ENCODE assay signal across 16 cellular contexts in the genomic region with DNA sequence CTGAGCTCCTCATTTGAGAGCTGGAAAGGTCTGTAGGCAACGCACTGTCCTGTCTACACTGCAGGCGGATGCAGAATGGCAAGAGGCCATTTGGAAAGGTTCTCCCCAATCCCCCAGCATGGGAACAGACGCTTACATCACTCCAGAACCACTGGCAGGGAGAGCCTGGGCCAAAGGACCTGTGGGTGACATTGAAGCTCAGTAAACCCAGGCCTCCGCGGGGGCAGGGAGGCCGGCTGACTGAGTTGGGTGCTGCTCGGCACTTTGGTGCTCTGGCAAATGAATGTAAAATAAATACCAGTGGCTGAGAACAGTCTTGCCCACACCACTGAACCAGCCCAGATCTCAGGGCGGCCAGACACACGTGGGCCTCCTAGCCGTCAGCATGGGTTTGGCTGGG. TPM values are rescaled to one million over a fixed set of nuclear protein-coding genes. Genes with fewer than 3 reads are reported as not detected.
A peak's percentile ranks its signal among the peaks of the same experiment; 100 is the strongest.
DNase-seq lines count a peak whose midpoint lies in the region; ATAC-seq, FAIRE-seq and TF ChIP-seq lines count a peak whose summit lies in the region.
"Had no signal": no experiment of that assay in that cellular context is flagged by ENCODE, and none has a peak within 500 bp of the region (broad histone marks: within the 10 kb centered on the region; RNA-seq: fewer than 3 reads in every experiment).

No MANE protein-coding gene starts in this region.

- H3K79me2 ChIP-seq in HepG2 (ENCODE audit: insufficient read depth, low read length) = no peaks in the 10 kb centered on the region
- H3K79me2 ChIP-seq in osteoblast (ENCODE audit: insufficient read depth, low read length) = peaks cover 52% of the 10 kb centered on the region

- DNase-seq in right lobe of liver (peak in 1 of 3 donors; percentile 86), HepG2 (ENCODE audit: low spot score) (no peak), left ventricle myocardium superior (peak; percentile 63), osteoblast (ENCODE audit: insufficient read length, low spot score, missing footprints) (peak; percentile 77), NCI-H146 treated with DMSO at 0.1 percent for 48 hours (lab: John Stamatoyannopoulos, UW; ENCODE audit: unreplicated experiment) (no peak), adrenal gland (no peak)
- DNase-seq: 8988T; Calu3; CD8-positive, alpha-beta T cell; DMS79 treated with DMSO at 0.1 percent for 48 hours; GF-D8; HCEC 1CT had no signal

- peaks cover 0 to 9% (median 0%) of the 10 kb centered on the region in 4 donors for H3K4me1 ChIP-seq in right lobe of liver
- peaks cover 4% of the 10 kb centered on the region for H3K4me1 ChIP-seq in HepG2 (ENCODE audit: insufficient read depth, low read length)
- no peaks in the 10 kb centered on the region for H3K4me1 ChIP-seq in osteoblast (ENCODE audit: insufficient read depth, low read length)
- peaks cover 11 to 18% of the 10 kb centered on the region in 2 donors for H3K4me1 ChIP-seq in adrenal gland (replicated peaks in 1 of 2)

- H3K4me3 ChIP-seq in right lobe of liver (no peak overlapping the region), HepG2 (replicated peaks in 1 of 3; ENCODE audit: insufficient read depth in 1 of 3, low read depth in 2 of 3, low read length in 3 of 3) (no peak overlapping the region), osteoblast (ENCODE audit: insufficient read depth, low read length) (no peak overlapping the region), adrenal gland (no peak overlapping the region)
- H3K4me3 ChIP-seq: BLaER1 treated with 17β-estradiol and CSF1 and Interleukin-3, amounts not matched to agents 10 nM and 100 nM; GM23338 had no signal

- no peak for TF ChIP-seq CTCF in right lobe of liver (IDR thresholded peaks at IDR 0.05)
- TF ChIP-seq CTCF in HepG2 (CRISPR knock-in tag; IDR thresholded peaks at IDR 0.05) = no peak
- TF ChIP-seq CTCF in osteoblast (IDR thresholded peaks at IDR 0.05; ENCODE audit: extremely low read depth, low read depth, low read length) = no peak
- TF ChIP-seq CTCF in adrenal gland (IDR thresholded peaks at IDR 0.05) = no peak

- ATAC-seq in right lobe of liver (peak in 3 of 4 donors; percentile 13 to 78 (median 47)), HepG2 (no peak), left ventricle myocardium superior (peak; percentile 85), HG02610 (IDR thresholded peaks at IDR 0.05; ENCODE audit: unreplicated experiment) (no peak)
- ATAC-seq: CD8-positive, alpha-beta T cell; GM23338 had no signal

- intact Hi-C loops in right lobe of liver (cut with DNase I) = no loop called here
- intact Hi-C loops in HepG2 (cut with micrococcal nuclease; ENCODE audit: unreplicated experiment) = no loop called here
- intact Hi-C loops in left ventricle myocardium superior (cut with micrococcal nuclease) = no loop called here
- intact Hi-C loops in adrenal gland (cut with DNase I) = no loop called here

- H4K20me1 ChIP-seq in HepG2 (ENCODE audit: insufficient read depth, low read length) (no peaks in the 10 kb centered on the region), osteoblast (ENCODE audit: insufficient read depth, low read length) (peaks cover 17% of the 10 kb centered on the region)

- no peaks in the 10 kb centered on the region for H3K27me3 ChIP-seq in right lobe of liver
- H3K27me3 ChIP-seq in HepG2 (ENCODE audit: control insufficient read depth in 1 of 2, insufficient read depth in 2 of 2, low read length in 2 of 2) = no peaks in the 10 kb centered on the region
- H3K27me3 ChIP-seq in osteoblast (ENCODE audit: insufficient read depth, low read length) = no peaks in the 10 kb centered on the region
- H3K27me3 ChIP-seq in adrenal gland = no peaks in the 10 kb centered on the region
- H3K27me3 ChIP-seq: BLaER1 treated with 17β-estradiol and CSF1 and Interleukin-3, amounts not matched to agents 10 nM and 100 nM had no signal

- H3K36me3 ChIP-seq in right lobe of liver (peaks cover 0 to 75% (median 36%) of the 10 kb centered on the region in 4 donors), HepG2 (replicated peaks in 1 of 2; ENCODE audit: control insufficient read depth in 1 of 2, insufficient read depth in 2 of 2, low read length in 2 of 2) (peaks cover 47 to 84% of the 10 kb centered on the region in 2 experiments), osteoblast (ENCODE audit: insufficient read depth, low read length) (peaks cover 80% of the 10 kb centered on the region), adrenal gland (replicated peaks in 1 of 2) (peaks cover 0 to 98% of the 10 kb centered on the region in 2 donors)

- H3K9me3 ChIP-seq in right lobe of liver (no peaks in the 10 kb centered on the region), HepG2 (ENCODE audit: low read length) (no peaks in the 10 kb centered on the region), osteoblast (ENCODE audit: low read depth, low read length) (no peaks in the 10 kb centered on the region), adrenal gland (replicated peaks in 1 of 3) (no peaks in the 10 kb centered on the region)
- H3K9me3 ChIP-seq: BLaER1 treated with 17β-estradiol and CSF1 and Interleukin-3, amounts not matched to agents 10 nM and 100 nM had no signal

- POLR2A ChIA-PET in HepG2 (lab: Yijun Ruan, JAX) = interaction anchor here (1.2 kb wide), 1 partner anchor 22 kb away, joined by 4 read pairs; the partner anchor contains the start of gene TOM1

- H2AFZ ChIP-seq in HepG2 (ENCODE audit: low read length) (no peak overlapping the region), osteoblast (ENCODE audit: low read length) (no peak overlapping the region)
- H2AFZ ChIP-seq: GM23338 had no signal

- CTCF ChIA-PET in HepG2 (lab: Yijun Ruan, JAX; ENCODE audit: low intra/inter-chr PET ratio, low total read pairs) = no interaction called here

- TF ChIP-seq POLR2A in right lobe of liver (IDR thresholded peaks at IDR 0.05) (no peak), HepG2 (IDR thresholded peaks at IDR 0.05; ENCODE audit: insufficient read depth in 1 of 2, low read depth in 2 of 2, low read length in 2 of 2) (no peak), adrenal gland (IDR thresholded peaks at IDR 0.05) (no peak)

- in situ Hi-C loops in HepG2 (cut with HindIII; ENCODE audit: extremely low pct_ligation_motif_present, low pct_unique_long_range_greater_than_20kb) = no loop called here

- WGBS in right lobe of liver (ENCODE audit: insufficient coverage, low coverage, low lambda C conversion rate, missing lambda C conversion rate) = 79% methylated on average over 5 of the region's 10 CpGs
- 92% methylated on average over 4 of the region's 10 CpGs for WGBS in HepG2 (ENCODE audit: low lambda C conversion rate)
- 92 to 99% (median 94%) methylated on average over 7 to 10 of the region's 10 CpGs for WGBS in adrenal gland, 4 donors

- no peak overlapping the region for H3K9ac ChIP-seq in HepG2 (ENCODE audit: insufficient read depth, low read depth, low read length)
- H3K9ac ChIP-seq: BLaER1 treated with 17β-estradiol and CSF1 and Interleukin-3, amounts not matched to agents 10 nM and 100 nM had no signal

- TF ChIP-seq EP300 in HepG2 (IDR thresholded peaks at IDR 0.05; ENCODE audit: low read depth in 2 of 2, low read length in 2 of 2) = no peak
- TF ChIP-seq EP300 in HepG2 (CRISPR knock-in tag; IDR thresholded peaks at IDR 0.05; ENCODE audit: borderline replicate concordance) = no peak

- FAIRE-seq in HepG2 (lab: Jason Lieb, UNC) = no peak
- FAIRE-seq: H54 had no signal

- H3K4me2 ChIP-seq in HepG2 (ENCODE audit: low read depth, low read length) (no peak overlapping the region), osteoblast (ENCODE audit: insufficient read depth, low read length) (no peak overlapping the region)
- H3K4me2 ChIP-seq: BLaER1 treated with 17β-estradiol and CSF1 and Interleukin-3, amounts not matched to agents 10 nM and 100 nM; GM23338 had no signal

- no peak for TF ChIP-seq RAD21 in HepG2 (CRISPR knock-in tag; IDR thresholded peaks at IDR 0.05)

- H3K27ac ChIP-seq in right lobe of liver (no peak overlapping the region), HepG2 (ENCODE audit: extremely low read length, insufficient read depth, low read length) (no peak overlapping the region), osteoblast (ENCODE audit: low read depth, low read length) (no peak overlapping the region), adrenal gland (no peak overlapping the region)
- H3K27ac ChIP-seq: BLaER1 treated with 17β-estradiol and CSF1 and Interleukin-3, amounts not matched to agents 10 nM and 100 nM had no signal

- no TSS peak for BruUV-seq in HepG2 (replicated peaks; lab: Mats Ljungman, UMichigan)

RNA-seq across cellular contexts. Expression of gene TOM1, which starts 22.4 kb away (rescaled TPM):
- total RNA-seq in right lobe of liver (100 to 1,000 TPM in 2 of 6 experiments, 10 to 100 TPM in 4; 45.0 to 124 (median 54.0) TPM), HepG2 (2016; rRNA removed; fragmentation: Illumina TruSeq; extraction: Trizol) (26.0 and 30.8 TPM in 2 replicates), left ventricle myocardium superior (78.6 TPM), osteoblast (118 and 131 TPM in 2 replicates), adrenal gland (100 to 1,000 TPM in 5 of 8 donors, 10 to 100 TPM in 3; 82.8 to 188 (median 109) TPM)
- 8.2 and 8.9 TPM in 2 replicates for total RNA-seq in HepG2 (2016; cell fraction: cytosol; rRNA removed; fragmentation: Illumina TruSeq; extraction: Trizol; ENCODE audit: low read depth)
- total RNA-seq in HepG2 (2016; cell fraction: insoluble cytoplasmic fraction; rRNA removed; fragmentation: Illumina TruSeq; extraction: Trizol) = 27.3 and 37.6 TPM in 2 replicates
- total RNA-seq in HepG2 (2016; cell fraction: membrane; rRNA removed; fragmentation: Illumina TruSeq; extraction: Trizol) = 14.9 and 15.6 TPM in 2 replicates
- total RNA-seq in HepG2 (2016; cell fraction: nucleus; rRNA removed; fragmentation: Illumina TruSeq; extraction: Trizol) = 23.1 and 32.7 TPM in 2 replicates
- polyA plus RNA-seq in HepG2 (2011; rRNA removed) (87.3 and 109 TPM in 2 replicates), adrenal gland (100 to 1,000 TPM in 2 of 3 donors, 10 to 100 TPM in 1; 96.5 to 121 (median 111) TPM)
- 88.6 and 94.3 TPM in 2 replicates for polyA plus RNA-seq in HepG2 (2011; cell fraction: cytosol; rRNA removed)
- 114 and 120 TPM in 2 replicates for polyA plus RNA-seq in HepG2 (2011; cell fraction: nucleus; rRNA removed)
- polyA plus RNA-seq in HepG2 (2012) = 46.6 and 59.1 TPM in 2 replicates
- 7.6 and 7.8 TPM in 2 replicates for polyA plus RNA-seq in HepG2 (2016; cell fraction: cytosol; fragmentation: Illumina TruSeq; extraction: Trizol; ENCODE audit: low read depth)
- 26.3 and 33.2 TPM in 2 replicates for polyA plus RNA-seq in HepG2 (2016; cell fraction: insoluble cytoplasmic fraction; fragmentation: Illumina TruSeq; extraction: Trizol; ENCODE audit: low read depth)
- polyA plus RNA-seq in HepG2 (2016; cell fraction: membrane; fragmentation: Illumina TruSeq; extraction: Trizol; ENCODE audit: low read depth) = 11.4 and 13.9 TPM in 2 replicates
- 40.8 and 47.0 TPM in 2 replicates for polyA plus RNA-seq in HepG2 (2016; cell fraction: nucleus; fragmentation: Illumina TruSeq; extraction: Trizol; ENCODE audit: insufficient read depth, low read depth)
- 56.0 and 249 TPM in 2 replicates for polyA minus RNA-seq in HepG2 (2011; rRNA and poly(A)+ RNA removed; ENCODE audit: low replicate concordance)
- 41.1 and 54.6 TPM in 2 replicates for polyA minus RNA-seq in HepG2 (2011; cell fraction: cytosol; rRNA and poly(A)+ RNA removed)
- 59.4 and 74.8 TPM in 2 replicates for polyA minus RNA-seq in HepG2 (2011; cell fraction: nucleus; rRNA and poly(A)+ RNA removed)

RNA-seq across cellular contexts. Expression of gene HMOX1, which starts 58.8 kb away (rescaled TPM):
- total RNA-seq in right lobe of liver (100 to 1,000 TPM in 1 of 6 experiments, 10 to 100 TPM in 5; 15.7 to 255 (median 47.2) TPM), HepG2 (2016; rRNA removed; fragmentation: Illumina TruSeq; extraction: Trizol) (53.6 and 54.1 TPM in 2 replicates), left ventricle myocardium superior (3.8 TPM), osteoblast (411 and 475 TPM in 2 replicates), adrenal gland (100 to 1,000 TPM in 2 of 8 donors, 10 to 100 TPM in 6; 30.8 to 578 (median 57.4) TPM)
- total RNA-seq in HepG2 (2016; cell fraction: cytosol; rRNA removed; fragmentation: Illumina TruSeq; extraction: Trizol; ENCODE audit: low read depth) = 12.4 and 15.7 TPM in 2 replicates
- total RNA-seq in HepG2 (2016; cell fraction: insoluble cytoplasmic fraction; rRNA removed; fragmentation: Illumina TruSeq; extraction: Trizol) = 43.9 and 54.4 TPM in 2 replicates
- 23.2 and 25.0 TPM in 2 replicates for total RNA-seq in HepG2 (2016; cell fraction: membrane; rRNA removed; fragmentation: Illumina TruSeq; extraction: Trizol)
- 22.0 and 26.2 TPM in 2 replicates for total RNA-seq in HepG2 (2016; cell fraction: nucleus; rRNA removed; fragmentation: Illumina TruSeq; extraction: Trizol)
- polyA plus RNA-seq in HepG2 (2011; rRNA removed) (60.5 and 67.4 TPM in 2 replicates), adrenal gland (10 to 100 TPM; 15.4 to 27.6 (median 27.3) TPM)
- polyA plus RNA-seq in HepG2 (2011; cell fraction: cytosol; rRNA removed) = 42.4 and 72.7 TPM in 2 replicates
- 28.4 and 28.9 TPM in 2 replicates for polyA plus RNA-seq in HepG2 (2011; cell fraction: nucleus; rRNA removed)
- 27.8 and 42.7 TPM in 2 replicates for polyA plus RNA-seq in HepG2 (2012)
- 12.3 and 13.2 TPM in 2 replicates for polyA plus RNA-seq in HepG2 (2016; cell fraction: cytosol; fragmentation: Illumina TruSeq; extraction: Trizol; ENCODE audit: low read depth)
- 58.0 and 69.8 TPM in 2 replicates for polyA plus RNA-seq in HepG2 (2016; cell fraction: insoluble cytoplasmic fraction; fragmentation: Illumina TruSeq; extraction: Trizol; ENCODE audit: low read depth)
- polyA plus RNA-seq in HepG2 (2016; cell fraction: membrane; fragmentation: Illumina TruSeq; extraction: Trizol; ENCODE audit: low read depth) = 18.6 and 20.3 TPM in 2 replicates
- 47.4 and 49.7 TPM in 2 replicates for polyA plus RNA-seq in HepG2 (2016; cell fraction: nucleus; fragmentation: Illumina TruSeq; extraction: Trizol; ENCODE audit: insufficient read depth, low read depth)
- 12.4 and 47.0 TPM in 2 replicates for polyA minus RNA-seq in HepG2 (2011; rRNA and poly(A)+ RNA removed; ENCODE audit: low replicate concordance)
- polyA minus RNA-seq in HepG2 (2011; cell fraction: cytosol; rRNA and poly(A)+ RNA removed) = 23.6 and 31.0 TPM in 2 replicates
- 8.1 and 10.9 TPM in 2 replicates for polyA minus RNA-seq in HepG2 (2011; cell fraction: nucleus; rRNA and poly(A)+ RNA removed)

Comparison
In these comparisons a context has a peak if more than half of its experiments do, and no peak if none do; other contexts are left out.
1. ATAC-seq: peak in right lobe of liver (3 of 4) and left ventricle myocardium superior (single experiment); none in HepG2 (single experiment) and HG02610 (single experiment).
2. DNase-seq: peak in left ventricle myocardium superior (single experiment) and osteoblast (single experiment); none in HepG2 (single experiment), NCI-H146 treated with DMSO at 0.1 percent for 48 hours (single experiment) and adrenal gland (0 of 7).